Comparison of ENCODE assay signal across 11 cellular contexts in genomic region chr14:31024042-31024480, GRCh38. TPM values are rescaled to one million over a fixed set of nuclear protein-coding genes. Genes with fewer than 3 reads are reported as not detected.
DNase-seq lines count a peak whose midpoint lies in the region; ATAC-seq lines count a peak whose summit lies in the region.
"Had no signal": no experiment of that assay in that cellular context is flagged by ENCODE, and none has a peak within 500 bp of the region (broad histone marks: within the 10 kb centered on the region; RNA-seq: fewer than 3 reads in every experiment).

No MANE protein-coding gene starts in this region.

- CTCF ChIA-PET in activated CD8-positive, alpha-beta memory T cell treated with anti-CD3 and anti-CD28 coated beads, Interleukin-2, amount 10 ng/mL, durations not matched to agents 7 days and 5 days (lab: Charles Lee) = interaction anchor here (1.1 kb wide), 1 partner anchor 59 kb away, joined by 3 read pairs; no protein-coding TSS in a partner anchor

- H3K27me3 Mint-ChIP-seq in activated CD8-positive, alpha-beta memory T cell treated with anti-CD3 and anti-CD28 coated beads, Interleukin-2, amount 10 ng/mL, durations not matched to agents 7 days and 5 days = no peaks in the 10 kb centered on the region
- no peaks in the 10 kb centered on the region for H3K27me3 Mint-ChIP-seq in activated T-helper 17 cell treated with anti-CD3 and anti-CD28 coated beads, Interleukin-2, amount 50 U/mL, for 72 hours

- H3K36me3 Mint-ChIP-seq in activated CD8-positive, alpha-beta memory T cell treated with anti-CD3 and anti-CD28 coated beads, Interleukin-2, amount 10 ng/mL, durations not matched to agents 7 days and 5 days = peaks cover 22% of the 10 kb centered on the region
- peaks cover 42% of the 10 kb centered on the region for H3K36me3 Mint-ChIP-seq in activated T-helper 17 cell treated with anti-CD3 and anti-CD28 coated beads, Interleukin-2, amount 50 U/mL, for 72 hours (ENCODE audit: low read depth)

- H3K36me3 ChIP-seq in stomach smooth muscle (ENCODE audit: control insufficient read depth in 2 of 2, insufficient read depth in 2 of 2, low read length in 2 of 2) = peaks cover 0 to 9% of the 10 kb centered on the region in 2 donors
- H3K36me3 ChIP-seq: pancreas had no signal

- peaks cover 41% of the 10 kb centered on the region for H3K4me1 Mint-ChIP-seq in activated CD8-positive, alpha-beta memory T cell treated with anti-CD3 and anti-CD28 coated beads, Interleukin-2, amount 10 ng/mL, durations not matched to agents 7 days and 5 days
- H3K4me1 Mint-ChIP-seq in activated T-helper 17 cell treated with anti-CD3 and anti-CD28 coated beads, Interleukin-2, amount 50 U/mL, for 72 hours = peaks cover 31% of the 10 kb centered on the region

- peak overlapping the region; percentile 40 for H3K4me3 Mint-ChIP-seq in activated CD8-positive, alpha-beta memory T cell treated with anti-CD3 and anti-CD28 coated beads, Interleukin-2, amount 10 ng/mL, durations not matched to agents 7 days and 5 days
- H3K4me3 Mint-ChIP-seq in activated T-helper 17 cell treated with anti-CD3 and anti-CD28 coated beads, Interleukin-2, amount 50 U/mL, for 72 hours = peak overlapping the region; percentile 90

- no peaks in the 10 kb centered on the region for H3K9me3 Mint-ChIP-seq in activated CD8-positive, alpha-beta memory T cell treated with anti-CD3 and anti-CD28 coated beads, Interleukin-2, amount 10 ng/mL, durations not matched to agents 7 days and 5 days (ENCODE audit: low read depth)
- H3K9me3 Mint-ChIP-seq in activated T-helper 17 cell treated with anti-CD3 and anti-CD28 coated beads, Interleukin-2, amount 50 U/mL, for 72 hours = no peaks in the 10 kb centered on the region
- H3K9me3 Mint-ChIP-seq: activated naive CD4-positive, alpha-beta T cell treated with anti-CD3 and anti-CD28 coated beads, Interleukin-2, amount 50 U/mL, for 72 hours had no signal

- H3K9me3 ChIP-seq in stomach smooth muscle (ENCODE audit: control insufficient read depth in 2 of 2, low read length in 2 of 2) = no peaks in the 10 kb centered on the region
- H3K9me3 ChIP-seq: pancreas had no signal

- H3K27me3 ChIP-seq in stomach smooth muscle (ENCODE audit: control insufficient read depth in 1 of 2, insufficient read depth in 2 of 2, low read length in 2 of 2) = no peaks in the 10 kb centered on the region
- H3K27me3 ChIP-seq: pancreas had no signal

- no peak overlapping the region for H3K27ac ChIP-seq in stomach smooth muscle (ENCODE audit: low read length)

- H3K27ac Mint-ChIP-seq in activated CD8-positive, alpha-beta memory T cell treated with anti-CD3 and anti-CD28 coated beads, Interleukin-2, amount 10 ng/mL, durations not matched to agents 7 days and 5 days = peak overlapping the region; percentile 31
- H3K27ac Mint-ChIP-seq in activated T-helper 17 cell treated with anti-CD3 and anti-CD28 coated beads, Interleukin-2, amount 50 U/mL, for 72 hours = peak overlapping the region; percentile 44

- no peak for ATAC-seq in activated CD8-positive, alpha-beta memory T cell treated with anti-CD3 and anti-CD28 coated beads, Interleukin-2, amount 10 ng/mL, durations not matched to agents 7 days and 5 days
- no peak for ATAC-seq in activated T-helper 17 cell treated with anti-CD3 and anti-CD28 coated beads, Interleukin-2, amount 50 U/mL, for 72 hours (replicated peaks)
- peak; percentile 7 for ATAC-seq in left lobe of liver
- ATAC-seq: activated naive CD4-positive, alpha-beta T cell treated with anti-CD3 and anti-CD28 coated beads, Interleukin-2, amount 50 U/mL, for 72 hours; pancreas had no signal

- peaks cover 4% of the 10 kb centered on the region for H3K4me1 ChIP-seq in stomach smooth muscle (ENCODE audit: control insufficient read depth, insufficient read depth, low read length)

- H3K9ac ChIP-seq in stomach smooth muscle (ENCODE audit: low read length in 2 of 2) = peak overlapping the region; percentile 3 to 97

- H3K4me3 ChIP-seq in stomach smooth muscle (ENCODE audit: low read length in 2 of 2) = peak overlapping the region; percentile 91 to 99

- DNase-seq in activated CD8-positive, alpha-beta memory T cell treated with anti-CD3 and anti-CD28 coated beads, Interleukin-2, amount 10 ng/mL, durations not matched to agents 7 days and 5 days = no peak
- no peak for DNase-seq in activated CD8-positive, alpha-beta memory T cell treated with anti-CD3 and anti-CD28 coated beads for 24 hours
- DNase-seq in left lobe of liver (ENCODE audit: low spot score) = no peak
- no peak for DNase-seq in SKM-1 (lab: John Stamatoyannopoulos, UW; ENCODE audit: unreplicated experiment)
- DNase-seq in NCI-H82 (lab: John Stamatoyannopoulos, UW) = no peak
- no peak for DNase-seq in NCI-H446 (lab: John Stamatoyannopoulos, UW)
- DNase-seq: NCI-H187, pancreas had no signal

RNA-seq across cellular contexts. Expression of gene AP4S1, which starts 1.4 kb away (rescaled TPM):
- total RNA-seq in activated CD8-positive, alpha-beta memory T cell treated with anti-CD3 and anti-CD28 coated beads, Interleukin-2, amount 10 ng/mL, durations not matched to agents 7 days and 5 days = 1 to 10 TPM; 4.7 to 4.9 TPM
- total RNA-seq in activated T-helper 17 cell treated with anti-CD3 and anti-CD28 coated beads, Interleukin-2, amount 50 U/mL, for 72 hours = 1 to 10 TPM; 4.3 to 5.9 TPM
- 1.9 TPM for total RNA-seq in left lobe of liver

RNA-seq across cellular contexts. Expression of gene STRN3, which starts 2.1 kb away (rescaled TPM):
- 10 to 100 TPM; 21.2 to 24.2 TPM for total RNA-seq in activated CD8-positive, alpha-beta memory T cell treated with anti-CD3 and anti-CD28 coated beads, Interleukin-2, amount 10 ng/mL, durations not matched to agents 7 days and 5 days
- total RNA-seq in activated T-helper 17 cell treated with anti-CD3 and anti-CD28 coated beads, Interleukin-2, amount 50 U/mL, for 72 hours = 10 to 100 TPM; 18.6 to 31.1 TPM
- 19.7 TPM for total RNA-seq in left lobe of liver
